In the genomic region with DNA sequence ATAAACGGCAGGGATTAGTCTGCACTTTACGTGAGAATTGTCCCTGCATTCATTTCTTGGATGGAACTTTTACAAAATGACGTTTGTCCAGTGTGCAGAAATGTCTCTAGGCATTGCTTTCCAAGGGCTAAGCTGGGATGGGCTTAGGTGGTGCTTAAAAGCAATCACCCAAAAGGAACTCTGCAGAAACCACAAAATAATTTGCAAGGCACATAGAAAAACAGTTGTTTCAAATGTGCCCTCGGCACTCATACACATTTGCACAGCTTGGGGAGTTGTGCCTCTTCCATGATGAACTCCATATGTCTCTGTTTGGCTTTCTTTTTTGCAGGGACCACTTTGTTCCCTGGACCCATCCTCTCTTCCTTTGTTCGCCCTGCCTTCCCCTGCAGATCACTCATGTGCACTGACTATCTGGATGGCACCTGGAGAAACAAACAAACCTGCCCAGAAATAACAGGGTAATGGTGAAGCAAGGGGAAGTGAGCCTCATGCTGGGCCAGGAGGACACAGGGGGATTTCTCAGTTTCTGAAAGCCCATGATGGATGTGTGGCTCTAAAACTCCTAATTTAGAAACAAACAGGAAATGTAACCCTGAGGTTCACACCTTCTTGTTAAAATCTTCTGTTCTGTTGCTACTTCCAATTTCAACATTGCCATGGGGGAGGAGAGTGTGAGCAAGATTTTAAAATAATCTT, we compare ENCODE assay signal across 14 cellular contexts.
A peak's percentile ranks its signal among the peaks of the same experiment; 100 is the strongest.
DNase-seq lines count a peak whose midpoint lies in the region; ATAC-seq and TF ChIP-seq lines count a peak whose summit lies in the region.
"Had no signal": no experiment of that assay in that cellular context is flagged by ENCODE, and none has a peak within 500 bp of the region (broad histone marks: within the 10 kb centered on the region; RNA-seq: fewer than 3 reads in every experiment).

No MANE protein-coding gene starts in this region.

- no peak for TF ChIP-seq CTCF in foreskin fibroblast (IDR thresholded peaks at IDR 0.05; ENCODE audit: low read depth, low read length)

- ATAC-seq in GM18520 (IDR thresholded peaks at IDR 0.05; ENCODE audit: unreplicated experiment): peak; percentile 72
- peak; percentile 76 for ATAC-seq in GM21526 (IDR thresholded peaks at IDR 0.05; ENCODE audit: low FRiP score, unreplicated experiment)
- peak; percentile 75 for ATAC-seq in HG03460 (IDR thresholded peaks at IDR 0.05; ENCODE audit: unreplicated experiment)
- ATAC-seq: stimulated activated effector memory CD8-positive, alpha-beta T cell treated with anti-CD3 and anti-CD28 coated beads, Interleukin-12 subunit alpha, Interleukin-12 subunit beta, amount 100 ng/mL, for 72 hours had no signal

- no peak overlapping the region for H3K4me3 ChIP-seq in foreskin fibroblast (ENCODE audit: low read depth in 1 of 2, low read length in 2 of 2)
- H3K4me3 ChIP-seq: lung, sigmoid colon had no signal

- peak; percentile 52 to 85 for DNase-seq in foreskin fibroblast
- DNase-seq in DMS79 (lab: John Stamatoyannopoulos, UW): no peak
- no peak for DNase-seq in stimulated activated CD4-positive, alpha-beta T cell treated with anti-CD3 and anti-CD28 coated beads, Interleukin-1b, Interleukin-23, amount 100 ng/mL, for 48 hours
- no peak for DNase-seq in stimulated activated CD4-positive, alpha-beta T cell treated with anti-CD3 and anti-CD28 coated beads, Interleukin-2, amount 100 ng/mL, for 48 hours
- no peak for DNase-seq in cerebellum (ENCODE audit: low spot score)
- DNase-seq: activated CD4-positive, CD25-positive, alpha-beta regulatory T cell; activated naive CD8-positive, alpha-beta T cell treated with anti-CD3 and anti-CD28 coated beads for 36 hours; NCI-H1092; sigmoid colon had no signal

Comparison
In these comparisons a context has a peak if more than half of its experiments do, and no peak if none do; other contexts are left out.
1. DNase-seq: peak in foreskin fibroblast (2 of 2); none in DMS79 (single experiment), stimulated activated CD4-positive, alpha-beta T cell treated with anti-CD3 and anti-CD28 coated beads, Interleukin-1b, Interleukin-23, amount 100 ng/mL, for 48 hours (single experiment), stimulated activated CD4-positive, alpha-beta T cell treated with anti-CD3 and anti-CD28 coated beads, Interleukin-2, amount 100 ng/mL, for 48 hours (0 of 2) and cerebellum (single experiment).
2. Peak in every context shown above with its lines, with median percentiles within 50 percentile points of each other: ATAC-seq.